ENCODE assay signal across 1 cellular context in the genomic region with DNA sequence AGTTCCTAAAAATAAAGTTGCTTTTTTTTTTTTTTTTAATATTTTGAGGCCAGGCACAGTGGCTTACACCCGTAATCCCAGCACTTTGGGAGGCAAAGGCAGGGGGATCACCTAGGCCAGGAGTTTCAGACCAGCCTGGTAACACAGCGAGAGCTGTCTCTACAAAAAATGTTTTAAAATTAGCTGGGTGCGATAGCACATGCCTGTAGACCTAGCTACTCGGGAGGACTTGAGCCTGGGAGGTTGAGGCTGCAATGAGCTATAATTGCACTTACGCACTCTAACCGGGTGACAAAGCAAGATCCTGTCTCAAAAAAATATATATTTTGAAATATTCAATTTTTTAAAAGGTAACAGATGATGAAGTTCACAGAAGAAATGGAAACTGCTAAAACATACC.
TF ChIP-seq lines count a peak whose summit lies in the region.

No MANE protein-coding gene starts in this region.

TF ChIP-seq in IMR-90, 13 proteins besides CTCF, POLR2A, EP300 and RAD21 (continued from another document):
- TF ChIP-seq, protein P1, sequence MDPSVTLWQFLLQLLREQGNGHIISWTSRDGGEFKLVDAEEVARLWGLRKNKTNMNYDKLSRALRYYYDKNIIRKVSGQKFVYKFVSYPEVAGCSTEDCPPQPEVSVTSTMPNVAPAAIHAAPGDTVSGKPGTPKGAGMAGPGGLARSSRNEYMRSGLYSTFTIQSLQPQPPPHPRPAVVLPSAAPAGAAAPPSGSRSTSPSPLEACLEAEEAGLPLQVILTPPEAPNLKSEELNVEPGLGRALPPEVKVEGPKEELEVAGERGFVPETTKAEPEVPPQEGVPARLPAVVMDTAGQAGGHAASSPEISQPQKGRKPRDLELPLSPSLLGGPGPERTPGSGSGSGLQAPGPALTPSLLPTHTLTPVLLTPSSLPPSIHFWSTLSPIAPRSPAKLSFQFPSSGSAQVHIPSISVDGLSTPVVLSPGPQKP (IDR thresholded peaks at IDR 0.05; ENCODE audit: borderline replicate concordance, low read depth, low read length) = no peak
- no peak for TF ChIP-seq CEBPB (IDR thresholded peaks at IDR 0.05; ENCODE audit: low read depth, low read length)
- no peak for TF ChIP-seq SMC3 (IDR thresholded peaks at IDR 0.05; ENCODE audit: low read depth, low read length)
- TF ChIP-seq BHLHE40 (IDR thresholded peaks at IDR 0.05; ENCODE audit: low read depth, low read length) = no peak
- no peak for TF ChIP-seq RFX5 (IDR thresholded peaks at IDR 0.05; ENCODE audit: low read depth, low read length)
- no peak for TF ChIP-seq NFE2L2 (IDR thresholded peaks at IDR 0.05; ENCODE audit: low read depth, low read length)
- TF ChIP-seq, protein P2, sequence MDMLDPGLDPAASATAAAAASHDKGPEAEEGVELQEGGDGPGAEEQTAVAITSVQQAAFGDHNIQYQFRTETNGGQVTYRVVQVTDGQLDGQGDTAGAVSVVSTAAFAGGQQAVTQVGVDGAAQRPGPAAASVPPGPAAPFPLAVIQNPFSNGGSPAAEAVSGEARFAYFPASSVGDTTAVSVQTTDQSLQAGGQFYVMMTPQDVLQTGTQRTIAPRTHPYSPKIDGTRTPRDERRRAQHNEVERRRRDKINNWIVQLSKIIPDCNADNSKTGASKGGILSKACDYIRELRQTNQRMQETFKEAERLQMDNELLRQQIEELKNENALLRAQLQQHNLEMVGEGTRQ (IDR thresholded peaks at IDR 0.05; ENCODE audit: low read depth, low read length) = no peak
- TF ChIP-seq RCOR1 (IDR thresholded peaks at IDR 0.05; ENCODE audit: insufficient replicate concordance, low read length) = no peak
